In the genomic region with DNA sequence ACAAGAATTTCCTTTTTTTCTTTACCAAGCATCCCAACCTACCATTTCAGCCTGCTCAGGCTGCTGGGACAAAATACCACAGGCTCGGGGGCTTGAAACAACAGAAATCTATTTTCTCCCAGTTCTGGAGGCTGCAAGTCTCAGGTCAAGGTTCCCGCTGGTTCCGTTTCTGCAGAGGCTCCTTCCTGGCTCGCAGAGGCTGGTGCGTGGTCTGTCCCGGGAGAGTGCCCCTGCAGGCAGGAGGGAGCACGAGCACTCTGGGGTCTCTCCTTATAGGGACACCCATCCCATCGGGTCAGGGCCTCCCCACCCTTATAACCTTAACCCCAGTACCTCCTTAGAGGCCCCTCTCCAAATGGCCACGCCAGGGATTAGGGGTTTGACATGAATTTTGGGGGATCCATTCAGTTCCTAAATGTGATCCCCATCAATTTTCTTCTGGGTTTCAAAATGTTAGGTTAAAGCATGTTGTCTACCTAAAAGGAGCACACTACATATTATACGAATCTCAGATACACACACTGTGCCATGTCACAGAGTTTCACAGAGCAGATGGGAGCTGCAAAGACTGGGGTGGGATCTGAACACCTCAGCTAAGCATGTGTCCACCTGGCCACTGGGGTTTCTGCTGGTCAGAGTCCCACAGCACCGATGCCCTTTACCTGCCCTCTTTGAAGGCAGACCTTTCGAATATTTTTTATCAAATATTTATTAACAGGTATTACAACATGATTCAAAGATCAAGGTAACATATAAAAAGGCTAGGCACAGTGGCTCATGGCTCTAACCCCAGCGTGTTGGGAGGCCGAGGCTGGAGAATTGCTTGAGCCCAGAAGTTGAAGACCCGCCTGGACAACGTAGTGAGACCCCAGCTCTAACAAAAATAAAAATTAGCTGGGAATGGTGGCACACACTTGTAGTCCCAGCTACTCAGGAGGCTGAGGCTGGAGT, we compare ENCODE assay signal across 8 cellular contexts. TPM values are rescaled to one million over a fixed set of nuclear protein-coding genes. Genes with fewer than 3 reads are reported as not detected.
A peak's percentile ranks its signal among the peaks of the same experiment; 100 is the strongest.
DNase-seq lines count a peak whose midpoint lies in the region; ATAC-seq, FAIRE-seq and TF ChIP-seq lines count a peak whose summit lies in the region.

No MANE protein-coding gene starts in this region.

- no peak for FAIRE-seq in urothelium cell line (lab: Jason Lieb, UNC)

- H3K4me3 ChIP-seq in AG09309 (ENCODE audit: control insufficient read depth, low read depth, low read length) (peak overlapping the region; percentile 48), PC-9 (peak overlapping the region; percentile 54), colonic mucosa (peak overlapping the region; percentile 12), mesenchymal stem cell (ENCODE audit: insufficient read depth in 1 of 2, low read depth in 1 of 2, low read length in 2 of 2) (peak overlapping the region in 1 of 2 experiments; percentile 68)

- no peaks in the 10 kb centered on the region for H3K27me3 ChIP-seq in PC-9 (ENCODE audit: insufficient read depth, low read depth)
- H3K27me3 ChIP-seq in colonic mucosa, result no peaks in the 10 kb centered on the region
- no peaks in the 10 kb centered on the region for H3K27me3 ChIP-seq in mesenchymal stem cell (ENCODE audit: control insufficient read depth in 1 of 2, insufficient read depth in 1 of 2, low read length in 2 of 2)

- H3K9ac ChIP-seq in colonic mucosa (ENCODE audit: low read depth in 2 of 2, low read length in 2 of 2) (peak overlapping the region; percentile 34 to 46), mesenchymal stem cell (ENCODE audit: low read length) (peak overlapping the region; percentile 95)

- H2AFZ ChIP-seq in PC-9 (peak overlapping the region; percentile 83), mesenchymal stem cell (ENCODE audit: low read depth, low read length) (peak overlapping the region; percentile 77)

- peak overlapping the region; percentile 96 for H2BK5ac ChIP-seq in mesenchymal stem cell (ENCODE audit: low read depth, low read length, poor library complexity, severe bottlenecking)

- no peak overlapping the region for H2BK15ac ChIP-seq in mesenchymal stem cell (ENCODE audit: low read depth, poor library complexity, severe bottlenecking)

- peak overlapping the region; percentile 93 to 97 for H3K18ac ChIP-seq in mesenchymal stem cell (ENCODE audit: low read depth in 1 of 2, low read length in 2 of 2)

- H3K4me1 ChIP-seq in PC-9 (replicated peaks; ENCODE audit: insufficient read depth), result peaks cover 30% of the 10 kb centered on the region
- H3K4me1 ChIP-seq in colonic mucosa, result no peaks in the 10 kb centered on the region
- peaks cover 15% of the 10 kb centered on the region for H3K4me1 ChIP-seq in mesenchymal stem cell (ENCODE audit: control insufficient read depth, insufficient read depth, low read depth, low read length)

- POLR2A ChIA-PET in PC-9 (lab: Charles Lee; ENCODE audit: unreplicated experiment), result interaction anchor here (0.7 kb wide), 1 partner anchor 20 kb away, joined by 7 read pairs; no protein-coding TSS in a partner anchor

- peak overlapping the region; percentile 97 for H4K91ac ChIP-seq in mesenchymal stem cell (ENCODE audit: low read length)

- intact Hi-C loops in PC-9 (cut with micrococcal nuclease; ENCODE audit: unreplicated experiment) (loop anchor here (1.0 kb wide), 2 partner anchors 18 to 21 kb away; partner anchors contain the start of genes ADI1 and RNASEH1), colonic mucosa (cut with DNase I) (no loop called here)

- H2BK12ac ChIP-seq in mesenchymal stem cell (ENCODE audit: low read length in 2 of 2), result peak overlapping the region in 1 of 2 experiments; percentile 85

- H3K79me1 ChIP-seq in mesenchymal stem cell (replicated peaks; ENCODE audit: low read length, poor library complexity, severe bottlenecking), result peaks cover 11% of the 10 kb centered on the region

- TF ChIP-seq CTCF in AG09309 (IDR thresholded peaks at IDR 0.05; ENCODE audit: control insufficient read depth, insufficient read depth, low read depth, low read length, missing control alignments) (peak; percentile 54), PC-9 (conservative IDR thresholded peaks at IDR 0.05) (peak; percentile 46), colonic mucosa (IDR thresholded peaks at IDR 0.05) (no peak)

- H4K20me1 ChIP-seq in PC-9 (ENCODE audit: insufficient read depth), result peaks cover 4% of the 10 kb centered on the region; the same call in 1 of the 2 replicates

- H3K79me2 ChIP-seq in PC-9 (ENCODE audit: low read depth), result no peaks in the 10 kb centered on the region

- H3K9me3 ChIP-seq in PC-9 (ENCODE audit: insufficient read depth, low read depth) (no peaks in the 10 kb centered on the region; the same call in 1 of the 2 replicates), colonic mucosa (no peaks in the 10 kb centered on the region), mesenchymal stem cell (ENCODE audit: control insufficient read depth, low read length) (no peaks in the 10 kb centered on the region)

- CTCF ChIA-PET in PC-9 (lab: Charles Lee), result no interaction called here

- H3K4ac ChIP-seq in mesenchymal stem cell (ENCODE audit: low read depth in 1 of 2, low read length in 2 of 2), result peak overlapping the region; percentile 93 to 97

- H3K9me2 ChIP-seq in PC-9 (ENCODE audit: insufficient read depth), result no peaks in the 10 kb centered on the region

- H2BK120ac ChIP-seq in mesenchymal stem cell (ENCODE audit: low read depth, low read length), result peak overlapping the region; percentile 91

- ATAC-seq in GM21529 (IDR thresholded peaks at IDR 0.05; ENCODE audit: unreplicated experiment) (peak; percentile 78), GM19324 (IDR thresholded peaks at IDR 0.05; ENCODE audit: low FRiP score, unreplicated experiment) (no peak)

- BruUV-seq in PC-9 (replicated peaks; lab: Mats Ljungman, UMichigan), result no TSS peak

- DNase-seq in AG09309 (ENCODE audit: low read depth) (no peak), PC-9 (peak in 1 of 2 experiments; percentile 41), colonic mucosa (peak; percentile 22), mesenchymal stem cell (peak; percentile 79), urothelium cell line (ENCODE audit: low spot score) (peak; percentile 64), NCI-H1105 treated with DMSO at 0.1 percent for 48 hours (lab: John Stamatoyannopoulos, UW) (no peak)

- H3K23ac ChIP-seq in mesenchymal stem cell (ENCODE audit: low read length in 2 of 2), result no peak overlapping the region

- H3F3A ChIP-seq in PC-9 (ENCODE audit: insufficient read depth, low read depth), result peaks cover 45% of the 10 kb centered on the region

- H3K4me2 ChIP-seq in PC-9 (peak overlapping the region; percentile 85), mesenchymal stem cell (ENCODE audit: low read length, poor library complexity, severe bottlenecking) (peak overlapping the region; percentile 87)

- H4K8ac ChIP-seq in mesenchymal stem cell (ENCODE audit: low read length), result peak overlapping the region; percentile 98

- H2AK5ac ChIP-seq in mesenchymal stem cell (ENCODE audit: low read length, severe bottlenecking), result peak overlapping the region; percentile 81

- H3K27ac ChIP-seq in PC-9 (peak overlapping the region; percentile 88), colonic mucosa (peak overlapping the region; percentile 84), mesenchymal stem cell (ENCODE audit: low read length, poor library complexity, severe bottlenecking) (peak overlapping the region; percentile 100)

- peak overlapping the region in 1 of 2 experiments; percentile 26 for H3K14ac ChIP-seq in mesenchymal stem cell (ENCODE audit: low read length in 2 of 2)

- 51% methylated on average over 13 of the region's 16 CpGs for WGBS in mesenchymal stem cell

- H3K36me3 ChIP-seq in PC-9 (ENCODE audit: low read depth) (peaks cover 7% of the 10 kb centered on the region; the same call in 1 of the 2 replicates), colonic mucosa (no peaks in the 10 kb centered on the region), mesenchymal stem cell (ENCODE audit: control insufficient read depth in 1 of 2, insufficient read depth in 2 of 2, low read depth in 1 of 2, low read length in 2 of 2) (peaks cover 31 to 44% of the 10 kb centered on the region in 2 experiments)

RNA-seq across cellular contexts. Expression of gene ADI1, which starts 17.6 kb away (rescaled TPM):
- 54.5 and 72.2 TPM in 2 replicates for total RNA-seq in PC-9 (2021)
- total RNA-seq in colonic mucosa, result 10 to 100 TPM; 83.2 to 83.5 TPM
- polyA plus RNA-seq in mesenchymal stem cell (2013, experiment 1 of 2), result 59.5 TPM
- 60.1 TPM for polyA plus RNA-seq in mesenchymal stem cell (2013, experiment 2 of 2)

RNA-seq across cellular contexts. Expression of gene RNASEH1, which starts 21.2 kb away (rescaled TPM):
- total RNA-seq in PC-9 (2021) (28.4 and 31.0 TPM in 2 replicates), colonic mucosa (10 to 100 TPM; 13.3 to 18.8 TPM)
- 28.0 TPM for polyA plus RNA-seq in mesenchymal stem cell (2013, experiment 1 of 2)
- polyA plus RNA-seq in mesenchymal stem cell (2013, experiment 2 of 2), result 28.9 TPM

RNA-seq across cellular contexts. Expression of gene RPS7, which starts 38.1 kb away (rescaled TPM):
- total RNA-seq in PC-9 (2021), result 1,333 and 1,707 TPM in 2 replicates
- 1,000 to 10,000 TPM in 1 of 2 donors, 100 to 1,000 TPM in 1; 941 to 1,015 TPM for total RNA-seq in colonic mucosa
- 4,758 TPM for polyA plus RNA-seq in mesenchymal stem cell (2013, experiment 1 of 2)
- polyA plus RNA-seq in mesenchymal stem cell (2013, experiment 2 of 2), result 4,603 TPM

RNA-seq across cellular contexts. Expression of gene COLEC11, which starts 58.0 kb away (rescaled TPM):
- total RNA-seq in PC-9 (2021) (2.4 and 4.6 TPM in 2 replicates), colonic mucosa (under 1 TPM; 0.47 to 0.80 TPM)
- 54.5 TPM for polyA plus RNA-seq in mesenchymal stem cell (2013, experiment 1 of 2)
- polyA plus RNA-seq in mesenchymal stem cell (2013, experiment 2 of 2), result 53.6 TPM

Comparison
In these comparisons a context has a peak if more than half of its experiments do, and no peak if none do; other contexts are left out.
1. DNase-seq: peak in colonic mucosa (single experiment), mesenchymal stem cell (single experiment) and urothelium cell line (single experiment); none in AG09309 (single experiment) and NCI-H1105 treated with DMSO at 0.1 percent for 48 hours (single experiment).
2. Peak in every context shown above with its lines, with median percentiles within 50 percentile points of each other: H3K27ac ChIP-seq.